15 cellular contexts compared by ENCODE assay signal in genomic region chr9:17219261-17219660, GRCh38.
DNase-seq lines count a peak whose midpoint lies in the region; TF ChIP-seq lines count a peak whose summit lies in the region.
"Had no signal": no experiment of that assay in that cellular context is flagged by ENCODE, and none has a peak within 500 bp of the region (broad histone marks: within the 10 kb centered on the region; RNA-seq: fewer than 3 reads in every experiment).

No MANE protein-coding gene starts in this region.

- H3K23ac ChIP-seq in mesenchymal stem cell (ENCODE audit: low read length in 2 of 2) = no peak overlapping the region

- no peak overlapping the region for H2BK5ac ChIP-seq in mesenchymal stem cell (ENCODE audit: low read depth, low read length, poor library complexity, severe bottlenecking)

- no peaks in the 10 kb centered on the region for H3K36me3 ChIP-seq in Karpas-422 (ENCODE audit: insufficient read depth, low read length)
- H3K36me3 ChIP-seq in mesenchymal stem cell (ENCODE audit: control insufficient read depth in 1 of 2, insufficient read depth in 2 of 2, low read depth in 1 of 2, low read length in 2 of 2) = no peaks in the 10 kb centered on the region
- H3K36me3 ChIP-seq: ascending aorta, gastrocnemius medialis had no signal

- H2AFZ ChIP-seq in Karpas-422 (ENCODE audit: low read length) = no peak overlapping the region
- H2AFZ ChIP-seq in mesenchymal stem cell (ENCODE audit: low read depth, low read length) = no peak overlapping the region

- peaks cover 20% of the 10 kb centered on the region for H3K79me1 ChIP-seq in mesenchymal stem cell (replicated peaks; ENCODE audit: low read length, poor library complexity, severe bottlenecking)

- H4K8ac ChIP-seq in mesenchymal stem cell (ENCODE audit: low read length) = no peak overlapping the region

- H3K27ac ChIP-seq in Karpas-422 (ENCODE audit: low read length) = peak overlapping the region; percentile 96; the same call in 1 of the 2 replicates
- H3K27ac ChIP-seq in mesenchymal stem cell (ENCODE audit: low read length, poor library complexity, severe bottlenecking) = no peak overlapping the region
- H3K27ac ChIP-seq in caudate nucleus (ENCODE audit: low read depth, low read length) = no peak overlapping the region
- H3K27ac ChIP-seq: ascending aorta, gastrocnemius medialis had no signal

- DNase-seq in AG20443 (ENCODE audit: low spot score) (peak; percentile 12), Karpas-422 (no peak), chondrocyte (ENCODE audit: low spot score) (no peak), mesenchymal stem cell (peak; percentile 5), GM19238 (ENCODE audit: insufficient read length, low spot score) (no peak), NCI-H1105 (lab: John Stamatoyannopoulos, UW) (no peak), caudate nucleus (lab: John Stamatoyannopoulos, UW) (no peak)
- DNase-seq in stimulated activated CD4-positive, alpha-beta T cell treated with anti-CD3 and anti-CD28 coated beads, Interleukin-12 subunit alpha, Interleukin-12 subunit beta, amount 100 ng/mL, for 4 hours = no peak
- DNase-seq: activated T-cell treated with anti-CD3 and anti-CD28 coated beads for 4 hours, Calu3, gastrocnemius medialis, MM.1S, SHP77 had no signal

- no peak overlapping the region for H3K4ac ChIP-seq in mesenchymal stem cell (ENCODE audit: low read depth in 1 of 2, low read length in 2 of 2)

- no peak overlapping the region for H3K4me3 Mint-ChIP-seq in chondrocyte (ENCODE audit: unreplicated experiment)
- H3K4me3 Mint-ChIP-seq: WTC11 had no signal

- H2AK5ac ChIP-seq in mesenchymal stem cell (ENCODE audit: low read length, severe bottlenecking) = no peak overlapping the region

- H3K9me2 ChIP-seq in Karpas-422 (replicated peaks; ENCODE audit: insufficient read depth, low read length) = no peaks in the 10 kb centered on the region

- H3K36me3 Mint-ChIP-seq in chondrocyte (ENCODE audit: low read depth) = peaks cover 3% of the 10 kb centered on the region

- H3K79me2 ChIP-seq in Karpas-422 (ENCODE audit: low read length) = peaks cover 61% of the 10 kb centered on the region

- peaks cover 7% of the 10 kb centered on the region for H3K9me3 Mint-ChIP-seq in chondrocyte (ENCODE audit: low read depth)

- H3K27ac Mint-ChIP-seq in chondrocyte (ENCODE audit: unreplicated experiment) = no peak overlapping the region
- H3K27ac Mint-ChIP-seq: WTC11 had no signal

- H2BK15ac ChIP-seq in mesenchymal stem cell (ENCODE audit: low read depth, poor library complexity, severe bottlenecking) = no peak overlapping the region

- no peak overlapping the region for H2BK12ac ChIP-seq in mesenchymal stem cell (ENCODE audit: low read length in 2 of 2)

- H3K18ac ChIP-seq in mesenchymal stem cell (ENCODE audit: low read depth in 1 of 2, low read length in 2 of 2) = no peak overlapping the region

- H3K9me3 ChIP-seq in Karpas-422 (ENCODE audit: low read length) (no peaks in the 10 kb centered on the region), mesenchymal stem cell (ENCODE audit: control insufficient read depth, low read length) (no peaks in the 10 kb centered on the region)

- peaks cover 3% of the 10 kb centered on the region for H3K4me1 Mint-ChIP-seq in chondrocyte (ENCODE audit: low read depth)

- no peak overlapping the region for H3K4me3 ChIP-seq in Karpas-422 (ENCODE audit: low read length)
- H3K4me3 ChIP-seq in mesenchymal stem cell (ENCODE audit: insufficient read depth in 1 of 2, low read depth in 1 of 2, low read length in 2 of 2) = no peak overlapping the region
- H3K4me3 ChIP-seq: ascending aorta, gastrocnemius medialis had no signal

- H4K91ac ChIP-seq in mesenchymal stem cell (ENCODE audit: low read length) = no peak overlapping the region

- no peaks in the 10 kb centered on the region for H3K27me3 Mint-ChIP-seq in chondrocyte (ENCODE audit: low read depth)

- H3K27me3 ChIP-seq in Karpas-422 (ENCODE audit: low read length) (no peaks in the 10 kb centered on the region), mesenchymal stem cell (ENCODE audit: control insufficient read depth in 1 of 2, insufficient read depth in 1 of 2, low read length in 2 of 2) (no peaks in the 10 kb centered on the region)
- H3K27me3 ChIP-seq: ascending aorta, gastrocnemius medialis had no signal

- H3K9ac ChIP-seq in Karpas-422 (ENCODE audit: low read length) (no peak overlapping the region), mesenchymal stem cell (ENCODE audit: low read length) (no peak overlapping the region)

- H3K4me1 ChIP-seq in Karpas-422 (ENCODE audit: low read length) = peaks cover 36% of the 10 kb centered on the region
- H3K4me1 ChIP-seq in mesenchymal stem cell (ENCODE audit: control insufficient read depth, insufficient read depth, low read depth, low read length) = no peaks in the 10 kb centered on the region

- no peak overlapping the region for H2BK120ac ChIP-seq in mesenchymal stem cell (ENCODE audit: low read depth, low read length)

- H3K4me2 ChIP-seq in Karpas-422 (ENCODE audit: low read depth, low read length, poor library complexity, severe bottlenecking) = no peak overlapping the region
- no peak overlapping the region for H3K4me2 ChIP-seq in mesenchymal stem cell (ENCODE audit: low read length, poor library complexity, severe bottlenecking)

- TF ChIP-seq CTCF in chondrocyte (IDR thresholded peaks at IDR 0.05) = peak; percentile 78

- H3K14ac ChIP-seq in mesenchymal stem cell (ENCODE audit: low read length in 2 of 2) = no peak overlapping the region

- no peaks in the 10 kb centered on the region for H4K20me1 ChIP-seq in Karpas-422 (ENCODE audit: insufficient read depth, low read depth, low read length)

Comparison
In these comparisons a context has a peak if more than half of its experiments do, and no peak if none do; other contexts are left out.
1. DNase-seq: peak in AG20443 (single experiment) and mesenchymal stem cell (single experiment); none in Karpas-422 (single experiment), chondrocyte (single experiment), stimulated activated CD4-positive, alpha-beta T cell treated with anti-CD3 and anti-CD28 coated beads, Interleukin-12 subunit alpha, Interleukin-12 subunit beta, amount 100 ng/mL, for 4 hours (single experiment), GM19238 (single experiment), NCI-H1105 (single experiment) and caudate nucleus (0 of 61).